30 cellular contexts compared by ENCODE assay signal in the genomic region with DNA sequence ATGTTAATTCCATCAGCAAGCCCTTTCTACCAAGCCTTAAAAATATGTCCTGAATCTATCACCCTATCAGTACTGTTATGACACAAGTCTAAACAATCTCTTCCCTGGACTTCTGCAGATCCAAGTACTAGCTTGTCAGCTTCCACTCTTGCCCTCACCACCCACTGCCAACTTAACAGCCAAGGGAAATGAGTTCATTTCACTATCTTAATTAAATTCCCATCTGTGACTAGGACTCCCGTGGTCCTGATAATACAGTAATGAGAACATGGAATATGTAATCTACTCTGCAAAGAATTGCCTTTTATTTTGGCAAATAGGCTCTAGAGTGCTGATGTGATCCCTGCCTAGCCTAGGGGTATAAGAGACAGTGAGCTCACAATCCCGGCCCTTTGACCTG. TPM values are rescaled to one million over a fixed set of nuclear protein-coding genes. Genes with fewer than 3 reads are reported as not detected.
DNase-seq lines count a peak whose midpoint lies in the region; ATAC-seq, FAIRE-seq and TF ChIP-seq lines count a peak whose summit lies in the region.
"Had no signal": no experiment of that assay in that cellular context is flagged by ENCODE, and none has a peak within 500 bp of the region (broad histone marks: within the 10 kb centered on the region; RNA-seq: fewer than 3 reads in every experiment).

No MANE protein-coding gene starts in this region.

- H3K36me3 ChIP-seq in K562 (ENCODE audit: control insufficient read depth, insufficient read depth, low read length) (peaks cover 89% of the 10 kb centered on the region), upper lobe of right lung (no peaks in the 10 kb centered on the region), prostate gland (no peaks in the 10 kb centered on the region)
- H3K36me3 ChIP-seq: BE2C, BLaER1 had no signal

- no peak for ATAC-seq in K562
- no peak for ATAC-seq in upper lobe of right lung

- peaks cover 77% of the 10 kb centered on the region for H4K20me1 ChIP-seq in K562 (replicated peaks; ENCODE audit: control insufficient read depth, insufficient read depth, low read length)
- H4K20me1 ChIP-seq: BLaER1 had no signal

- TF ChIP-seq POLR2A in H54 (IDR thresholded peaks at IDR 0.05; ENCODE audit: low read depth, low read length) (no peak), K562 (conservative IDR thresholded peaks at IDR 0.05) (no peak; the same call in 1 of the 2 replicates), prostate gland (IDR thresholded peaks at IDR 0.05) (no peak)

- FAIRE-seq in H54 (lab: Jason Lieb, UNC): peak; percentile 73
- FAIRE-seq in K562 (lab: Jason Lieb, UNC): no peak
- FAIRE-seq: A204.1, G401.6, GM12878, GM12892, GM18507 had no signal

- H3K27ac ChIP-seq in K562 (ENCODE audit: extremely low read depth, low read depth, low read length) (peak overlapping the region; percentile 24; the same call in 2 of the 3 replicates), upper lobe of right lung (no peak overlapping the region), prostate gland (no peak overlapping the region)
- H3K27ac ChIP-seq: BLaER1 had no signal

- H3K27me3 ChIP-seq in K562 (ENCODE audit: control insufficient read depth in 2 of 2, insufficient read depth in 2 of 2, low read length in 2 of 2) (no peaks in the 10 kb centered on the region), upper lobe of right lung (no peaks in the 10 kb centered on the region), prostate gland (replicated peaks; ENCODE audit: insufficient read depth) (no peaks in the 10 kb centered on the region)
- H3K27me3 ChIP-seq: BE2C, BLaER1 had no signal

- H3K4me3 ChIP-seq in K562: peak overlapping the region; percentile 52; the same call in 1 of the 2 replicates
- H3K4me3 ChIP-seq in upper lobe of right lung: no peak overlapping the region
- no peak overlapping the region for H3K4me3 ChIP-seq in prostate gland
- H3K4me3 ChIP-seq: BLaER1, GM12878 had no signal

- H3K9me3 ChIP-seq in K562 (replicated peaks; ENCODE audit: control insufficient read depth, insufficient read depth, low read depth, low read length) (no peaks in the 10 kb centered on the region), upper lobe of right lung (no peaks in the 10 kb centered on the region), prostate gland (no peaks in the 10 kb centered on the region)
- H3K9me3 ChIP-seq: BE2C, BLaER1 had no signal

- CTCF ChIA-PET in K562 (lab: Yijun Ruan, JAX; ENCODE audit: low intra/inter-chr PET ratio): no interaction called here

- H3K4me2 ChIP-seq in K562 (ENCODE audit: insufficient read depth, low read length): peak overlapping the region; percentile 50
- H3K4me2 ChIP-seq: BLaER1 had no signal

- TF ChIP-seq CTCF in K562 (IDR thresholded peaks at IDR 0.05 in 2 of 3, conservative IDR thresholded peaks at IDR 0.05 in 1 of 3; ENCODE audit: insufficient read depth in 2 of 3, low read depth in 1 of 3, low read length in 3 of 3): no peak
- TF ChIP-seq CTCF in upper lobe of right lung (IDR thresholded peaks at IDR 0.05): no peak
- TF ChIP-seq CTCF in prostate gland (IDR thresholded peaks at IDR 0.05): no peak

- no TSS peak for BruUV-seq in K562 (replicated peaks; lab: Mats Ljungman, UMichigan)

- TF ChIP-seq EP300 in K562 (IDR thresholded peaks at IDR 0.05; ENCODE audit: low read length): no peak

- DNase-seq in H54 (ENCODE audit: insufficient read length, low spot score): no peak
- no peak for DNase-seq in K562 (ENCODE audit: extremely low read depth in 1 of 4, low spot score in 3 of 4)
- DNase-seq in cerebellum (ENCODE audit: low spot score): peak; percentile 26
- DNase-seq in nucleus accumbens (lab: John Stamatoyannopoulos, UW): no peak
- no peak for DNase-seq in head of caudate nucleus
- DNase-seq in upper lobe of right lung: no peak
- DNase-seq in prostate gland (ENCODE audit: low spot score): no peak
- DNase-seq: 8988T; ACHN; BE2C; CD4-positive, alpha-beta memory T cell; CD4-positive, CD25-positive, alpha-beta regulatory T cell; CD8-positive, alpha-beta memory T cell; COR-L47; DMS 273 treated with DMSO at 0.1 percent for 48 hours; DMS153; DMS53; DMS79; DND-41; EL had no signal

- in situ Hi-C loops in K562 (cut with MboI): no loop called here

- WGBS in K562 (ENCODE audit: insufficient coverage, low coverage, missing lambda C conversion rate): 38% methylated on average over 2 of the region's 2 CpGs
- 69% methylated on average over 2 of the region's 2 CpGs for WGBS in prostate gland

- H3K4me1 ChIP-seq in K562 (replicated peaks in 1 of 2; ENCODE audit: control insufficient read depth in 2 of 2, insufficient read depth in 2 of 2, low read length in 2 of 2): peaks cover 0 to 44% of the 10 kb centered on the region in 2 experiments; a peak in 3 of 5 replicates
- H3K4me1 ChIP-seq in upper lobe of right lung: no peaks in the 10 kb centered on the region
- H3K4me1 ChIP-seq in prostate gland (replicated peaks): no peaks in the 10 kb centered on the region
- H3K4me1 ChIP-seq: BE2C, BLaER1 had no signal

- H3K9me1 ChIP-seq in K562 (ENCODE audit: control insufficient read depth, insufficient read depth, low read length): peaks cover 3% of the 10 kb centered on the region

- peaks cover 100% of the 10 kb centered on the region for H3K79me2 ChIP-seq in K562 (ENCODE audit: control insufficient read depth, insufficient read depth, low read length)

- POLR2A ChIA-PET in K562 (lab: Yijun Ruan, JAX): no interaction called here

- no peak overlapping the region for H2AFZ ChIP-seq in K562 (ENCODE audit: low read depth, low read length)

- TF ChIP-seq RAD21 in K562 (CRISPR knock-in tag; conservative IDR thresholded peaks at IDR 0.05 in 1 of 2, IDR thresholded peaks at IDR 0.05 in 1 of 2): no peak

- H3K9ac ChIP-seq in K562 (ENCODE audit: insufficient read depth in 1 of 2, low read depth in 2 of 2, low read length in 2 of 2): peak overlapping the region in 1 of 2 experiments; percentile 61; a peak in 2 of 4 replicates
- H3K9ac ChIP-seq: BLaER1 had no signal

- intact Hi-C loops in K562 (cut with micrococcal nuclease) (loop anchor here (10.0 kb wide), 4 partner anchors 95 to 395 kb away; a partner anchor contains a TSS), head of caudate nucleus (cut with DNase I) (loop anchor here (10.0 kb wide), 1 partner anchor 65 kb away; no protein-coding TSS in a partner anchor), upper lobe of right lung (cut with DNase I) (no loop called here), prostate gland (cut with DNase I) (no loop called here)

RNA-seq across cellular contexts. Expression of a gene that starts 10.1 kb away (rescaled TPM):
- 0.12 and 0.33 TPM in 2 replicates for total RNA-seq in K562 (2011; cell fraction: chromatin; rRNA removed; ENCODE audit: low replicate concordance)
- not detected in 2 replicates for total RNA-seq in K562 (2011; cell fraction: nucleolus; rRNA removed)
- not detected in 2 replicates for total RNA-seq in K562 (2011; cell fraction: nucleoplasm; rRNA removed)
- total RNA-seq in K562 (2014; rRNA removed) (0.27 TPM in 1 of 2 replicates, not detected in the other), K562 (2014; rRNA removed; fragmentation: Illumina TruSeq; extraction: Trizol) (not detected in 2 replicates), K562 (2015; rRNA removed; fragmentation: Illumina TruSeq; extraction: Trizol) (not detected in 2 replicates), K562 (2021) (0.07 TPM in 1 of 2 replicates, not detected in the other), cerebellum (0.45 TPM), upper lobe of right lung (0.14 TPM), prostate gland (10 to 100 TPM in 1 of 2 donors, 1 to 10 TPM in 1; 2.8 to 13.5 TPM)
- polyA plus RNA-seq in K562 (2011; rRNA removed) (0.05 TPM in 1 of 2 replicates, not detected in the other), K562 (2014; fragmentation: Illumina TruSeq; extraction: Trizol) (not detected in 2 replicates), K562 (2014; fragmentation: Nextera tagmentation; extraction: Ambion mirVana) (under 1 TPM in 1 of 2 experiments, not detected in 1; 0.01 TPM), K562 (2014; rRNA removed) (not detected in 2 replicates)
- polyA plus RNA-seq in K562 (2011; cell fraction: cytosol; rRNA removed): not detected in 2 replicates
- polyA plus RNA-seq in K562 (2011; cell fraction: nucleus; rRNA removed): 0.06 and 0.21 TPM in 2 replicates
- polyA plus RNA-seq in K562 (2012): not detected in 2 replicates
- 0.11 TPM in 1 of 2 replicates, not detected in the other for polyA minus RNA-seq in K562 (2011; rRNA and poly(A)+ RNA removed)
- not detected in 2 replicates for polyA minus RNA-seq in K562 (2011; cell fraction: cytosol; rRNA and poly(A)+ RNA removed)
- 0.13 and 0.22 TPM in 2 replicates for polyA minus RNA-seq in K562 (2011; cell fraction: nucleus; rRNA and poly(A)+ RNA removed)
- total RNA-seq: A673; CD4-positive, alpha-beta memory T cell; CD8-positive, alpha-beta memory T cell; Daoy; GM12878 had no signal
- polyA plus RNA-seq: AG04450; CD14-positive monocyte; CD4-positive, alpha-beta memory T cell; CD4-positive, CD25-positive, alpha-beta regulatory T cell; CD8-positive, alpha-beta memory T cell; GM12878 had no signal

RNA-seq across cellular contexts. Expression of a gene that starts 11.2 kb away (rescaled TPM):
- 1.1 and 3.1 TPM in 2 replicates for total RNA-seq in K562 (2011; cell fraction: chromatin; rRNA removed; ENCODE audit: low replicate concordance)
- total RNA-seq in K562 (2011; cell fraction: nucleolus; rRNA removed): 1.2 and 1.8 TPM in 2 replicates
- 1.5 and 4.6 TPM in 2 replicates for total RNA-seq in K562 (2011; cell fraction: nucleoplasm; rRNA removed)
- 0.12 and 0.14 TPM in 2 replicates for total RNA-seq in K562 (2014; rRNA removed)
- not detected in 2 replicates for total RNA-seq in K562 (2014; rRNA removed; fragmentation: Illumina TruSeq; extraction: Trizol)
- not detected in 2 replicates for total RNA-seq in K562 (2015; rRNA removed; fragmentation: Illumina TruSeq; extraction: Trizol)
- not detected in 2 replicates for total RNA-seq in K562 (2021)
- not detected in 2 replicates for polyA plus RNA-seq in K562 (2011; rRNA removed)
- polyA plus RNA-seq in K562 (2011; cell fraction: cytosol; rRNA removed): not detected in 2 replicates
- polyA plus RNA-seq in K562 (2011; cell fraction: nucleus; rRNA removed): not detected in 2 replicates
- polyA plus RNA-seq in K562 (2012): 0.87 and 2.4 TPM in 2 replicates
- not detected in 2 replicates for polyA plus RNA-seq in K562 (2014; fragmentation: Illumina TruSeq; extraction: Trizol)
- polyA plus RNA-seq in K562 (2014; fragmentation: Nextera tagmentation; extraction: Ambion mirVana): 1 to 10 TPM in 1 of 2 experiments, under 1 TPM in 1; 0.97 to 1.3 TPM
- polyA plus RNA-seq in K562 (2014; rRNA removed): not detected in 2 replicates
- 0.46 and 0.84 TPM in 2 replicates for polyA minus RNA-seq in K562 (2011; rRNA and poly(A)+ RNA removed)
- polyA minus RNA-seq in K562 (2011; cell fraction: cytosol; rRNA and poly(A)+ RNA removed): not detected in 2 replicates
- 3.2 and 4.2 TPM in 2 replicates for polyA minus RNA-seq in K562 (2011; cell fraction: nucleus; rRNA and poly(A)+ RNA removed)
- not detected for total RNA-seq in cerebellum
- not detected for total RNA-seq in upper lobe of right lung
- not detected for total RNA-seq in prostate gland
- total RNA-seq: A673; CD4-positive, alpha-beta memory T cell; CD4-positive, CD25-positive, alpha-beta regulatory T cell; CD8-positive, alpha-beta memory T cell; Daoy; GM12878 had no signal
- polyA plus RNA-seq: AG04450; CD14-positive monocyte; CD4-positive, alpha-beta memory T cell; CD4-positive, CD25-positive, alpha-beta regulatory T cell; CD8-positive, alpha-beta memory T cell; GM12878 had no signal

RNA-seq across cellular contexts. Expression of a gene that starts 16.8 kb away (rescaled TPM):
- total RNA-seq in K562 (2011; cell fraction: chromatin; rRNA removed; ENCODE audit: low replicate concordance): 0.23 and 0.32 TPM in 2 replicates
- 0.33 and 0.53 TPM in 2 replicates for total RNA-seq in K562 (2011; cell fraction: nucleolus; rRNA removed)
- total RNA-seq in K562 (2011; cell fraction: nucleoplasm; rRNA removed): 0.51 TPM in 1 of 2 replicates, not detected in the other
- total RNA-seq in K562 (2014; rRNA removed) (0.14 and 0.16 TPM in 2 replicates), K562 (2014; rRNA removed; fragmentation: Illumina TruSeq; extraction: Trizol) (0.16 and 0.18 TPM in 2 replicates), K562 (2015; rRNA removed; fragmentation: Illumina TruSeq; extraction: Trizol) (0.11 and 0.14 TPM in 2 replicates), K562 (2021) (0.09 and 0.20 TPM in 2 replicates), cerebellum (0.36 TPM), upper lobe of right lung (0.72 TPM), prostate gland (1 to 10 TPM in 1 of 2 donors, under 1 TPM in 1; 0.68 to 1.6 TPM)
- polyA plus RNA-seq in K562 (2011; rRNA removed) (0.14 and 0.20 TPM in 2 replicates), K562 (2014; fragmentation: Illumina TruSeq; extraction: Trizol) (0.06 and 0.27 TPM in 2 replicates), K562 (2014; fragmentation: Nextera tagmentation; extraction: Ambion mirVana) (under 1 TPM; 0.07 to 0.14 TPM), K562 (2014; rRNA removed) (0.24 TPM in 1 of 2 replicates, not detected in the other)
- 0.07 and 0.13 TPM in 2 replicates for polyA plus RNA-seq in K562 (2011; cell fraction: cytosol; rRNA removed)
- 0.97 and 1.1 TPM in 2 replicates for polyA plus RNA-seq in K562 (2011; cell fraction: nucleus; rRNA removed)
- 0.14 and 0.86 TPM in 2 replicates for polyA plus RNA-seq in K562 (2012)
- polyA minus RNA-seq in K562 (2011; rRNA and poly(A)+ RNA removed): 0.14 and 0.33 TPM in 2 replicates
- not detected in 2 replicates for polyA minus RNA-seq in K562 (2011; cell fraction: cytosol; rRNA and poly(A)+ RNA removed)
- 0.27 and 0.56 TPM in 2 replicates for polyA minus RNA-seq in K562 (2011; cell fraction: nucleus; rRNA and poly(A)+ RNA removed)
- total RNA-seq: A673; CD8-positive, alpha-beta memory T cell; Daoy had no signal
- polyA plus RNA-seq: CD14-positive monocyte; CD4-positive, alpha-beta memory T cell; CD4-positive, CD25-positive, alpha-beta regulatory T cell; CD8-positive, alpha-beta memory T cell had no signal

RNA-seq across cellular contexts. Expression of a gene that starts 48.7 kb away (rescaled TPM):
- total RNA-seq in K562 (2011; cell fraction: chromatin; rRNA removed; ENCODE audit: low replicate concordance): 0.60 and 1.5 TPM in 2 replicates
- total RNA-seq in K562 (2011; cell fraction: nucleolus; rRNA removed): 1.6 TPM in 1 of 2 replicates, not detected in the other
- 1.0 and 1.6 TPM in 2 replicates for total RNA-seq in K562 (2011; cell fraction: nucleoplasm; rRNA removed)
- total RNA-seq in K562 (2014; rRNA removed) (not detected in 2 replicates), K562 (2014; rRNA removed; fragmentation: Illumina TruSeq; extraction: Trizol) (0.15 TPM in 1 of 2 replicates, not detected in the other), K562 (2015; rRNA removed; fragmentation: Illumina TruSeq; extraction: Trizol) (not detected in 2 replicates), K562 (2021) (not detected in 2 replicates), cerebellum (0.82 TPM), upper lobe of right lung (0.90 TPM), prostate gland (under 1 TPM in 1 of 2 donors, not detected in 1; 0.57 TPM)
- polyA plus RNA-seq in K562 (2011; rRNA removed) (not detected in 2 replicates), K562 (2014; fragmentation: Illumina TruSeq; extraction: Trizol) (not detected in 2 replicates), K562 (2014; fragmentation: Nextera tagmentation; extraction: Ambion mirVana) (not detected), K562 (2014; rRNA removed) (not detected in 2 replicates)
- polyA plus RNA-seq in K562 (2011; cell fraction: cytosol; rRNA removed): not detected in 2 replicates
- polyA plus RNA-seq in K562 (2011; cell fraction: nucleus; rRNA removed): 0.11 and 0.13 TPM in 2 replicates
- polyA plus RNA-seq in K562 (2012): not detected in 2 replicates
- polyA minus RNA-seq in K562 (2011; rRNA and poly(A)+ RNA removed): 0.77 and 0.84 TPM in 2 replicates
- not detected in 2 replicates for polyA minus RNA-seq in K562 (2011; cell fraction: cytosol; rRNA and poly(A)+ RNA removed)
- 0.81 TPM in 1 of 2 replicates, not detected in the other for polyA minus RNA-seq in K562 (2011; cell fraction: nucleus; rRNA and poly(A)+ RNA removed)
- total RNA-seq: A673; CD4-positive, alpha-beta memory T cell; CD8-positive, alpha-beta memory T cell; Daoy had no signal
- polyA plus RNA-seq: CD14-positive monocyte; CD4-positive, alpha-beta memory T cell; CD4-positive, CD25-positive, alpha-beta regulatory T cell; CD8-positive, alpha-beta memory T cell had no signal

RNA-seq across cellular contexts. Expression of a gene that starts 50.5 kb away (rescaled TPM):
- 0.21 and 0.77 TPM in 2 replicates for total RNA-seq in K562 (2011; cell fraction: chromatin; rRNA removed; ENCODE audit: low replicate concordance)
- total RNA-seq in K562 (2011; cell fraction: nucleolus; rRNA removed): not detected in 2 replicates
- total RNA-seq in K562 (2011; cell fraction: nucleoplasm; rRNA removed): 0.37 and 0.69 TPM in 2 replicates
- total RNA-seq in K562 (2014; rRNA removed): not detected in 2 replicates
- not detected in 2 replicates for total RNA-seq in K562 (2014; rRNA removed; fragmentation: Illumina TruSeq; extraction: Trizol)
- total RNA-seq in K562 (2015; rRNA removed; fragmentation: Illumina TruSeq; extraction: Trizol): not detected in 2 replicates
- not detected in 2 replicates for total RNA-seq in K562 (2021)
- not detected in 2 replicates for polyA plus RNA-seq in K562 (2011; rRNA removed)
- not detected in 2 replicates for polyA plus RNA-seq in K562 (2011; cell fraction: cytosol; rRNA removed)
- not detected in 2 replicates for polyA plus RNA-seq in K562 (2011; cell fraction: nucleus; rRNA removed)
- polyA plus RNA-seq in K562 (2012): 0.22 and 0.44 TPM in 2 replicates
- not detected in 2 replicates for polyA plus RNA-seq in K562 (2014; fragmentation: Illumina TruSeq; extraction: Trizol)
- under 1 TPM; 0.06 to 0.61 TPM for polyA plus RNA-seq in K562 (2014; fragmentation: Nextera tagmentation; extraction: Ambion mirVana)
- 0.07 TPM in 1 of 2 replicates, not detected in the other for polyA plus RNA-seq in K562 (2014; rRNA removed)
- 0.24 TPM in 1 of 2 replicates, not detected in the other for polyA minus RNA-seq in K562 (2011; rRNA and poly(A)+ RNA removed)
- not detected in 2 replicates for polyA minus RNA-seq in K562 (2011; cell fraction: cytosol; rRNA and poly(A)+ RNA removed)
- polyA minus RNA-seq in K562 (2011; cell fraction: nucleus; rRNA and poly(A)+ RNA removed): 0.13 and 0.22 TPM in 2 replicates
- not detected for total RNA-seq in cerebellum
- not detected for total RNA-seq in upper lobe of right lung
- not detected for total RNA-seq in prostate gland
- total RNA-seq: A673; CD4-positive, alpha-beta memory T cell; CD4-positive, CD25-positive, alpha-beta regulatory T cell; CD8-positive, alpha-beta memory T cell; Daoy; GM12878 had no signal
- polyA plus RNA-seq: AG04450; CD14-positive monocyte; CD4-positive, alpha-beta memory T cell; CD4-positive, CD25-positive, alpha-beta regulatory T cell; CD8-positive, alpha-beta memory T cell; GM12878 had no signal

Comparison
In these comparisons a context has a peak if more than half of its experiments do, and no peak if none do; other contexts are left out.
1. intact Hi-C loops: an anchor here in K562 (10.0 kb wide) and head of caudate nucleus (10.0 kb wide); none called in upper lobe of right lung and prostate gland.